ENCODE assay signal across 22 cellular contexts in the genomic region with DNA sequence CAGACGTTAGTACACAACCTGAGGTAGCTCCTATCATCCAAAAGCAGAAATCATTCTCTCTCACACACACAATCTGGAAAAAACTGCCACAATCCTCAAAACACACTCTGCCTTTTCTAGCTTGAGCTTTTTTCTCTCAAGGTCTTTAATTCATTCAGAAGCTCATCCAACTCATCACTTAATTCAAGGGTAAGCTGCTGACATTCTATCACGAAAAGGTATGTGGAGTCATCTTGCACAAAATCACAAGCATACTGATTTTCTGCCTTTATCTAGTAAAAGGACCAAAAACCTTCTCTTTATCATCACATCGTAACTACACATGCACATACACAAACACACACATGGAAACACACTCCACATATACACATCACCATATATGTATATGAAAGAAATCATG. TPM values are rescaled to one million over a fixed set of nuclear protein-coding genes. Genes with fewer than 3 reads are reported as not detected.
DNase-seq lines count a peak whose midpoint lies in the region; ATAC-seq, FAIRE-seq and TF ChIP-seq lines count a peak whose summit lies in the region.
"Had no signal": no experiment of that assay in that cellular context is flagged by ENCODE, and none has a peak within 500 bp of the region (broad histone marks: within the 10 kb centered on the region; RNA-seq: fewer than 3 reads in every experiment).

No MANE protein-coding gene starts in this region.

- no TSS peak for BruUV-seq in K562 (replicated peaks; lab: Mats Ljungman, UMichigan)

- H3K36me3 ChIP-seq in left ventricle myocardium inferior (no peaks in the 10 kb centered on the region), K562 (ENCODE audit: control insufficient read depth, insufficient read depth, low read length) (no peaks in the 10 kb centered on the region)

- no peak overlapping the region for H3K4me2 ChIP-seq in K562 (ENCODE audit: insufficient read depth, low read length)
- H3K4me2 ChIP-seq: A549 had no signal

- peak overlapping the region; percentile 63 for H3K27ac ChIP-seq in left ventricle myocardium inferior (replicated peaks)
- no peak overlapping the region for H3K27ac ChIP-seq in K562 (ENCODE audit: extremely low read depth, low read depth, low read length)
- H3K27ac ChIP-seq: 22Rv1; A549; BLaER1 treated with 17β-estradiol and CSF1 and Interleukin-3, amounts not matched to agents 10 nM and 100 nM; C4-2B had no signal

- no peak for TF ChIP-seq POLR2A in K562 (conservative IDR thresholded peaks at IDR 0.05)

- H3K79me2 ChIP-seq in K562 (ENCODE audit: control insufficient read depth, insufficient read depth, low read length): no peaks in the 10 kb centered on the region

- TF ChIP-seq RAD21 in K562 (CRISPR knock-in tag; conservative IDR thresholded peaks at IDR 0.05 in 1 of 2, IDR thresholded peaks at IDR 0.05 in 1 of 2): no peak

- no peak overlapping the region for H3K4me3 ChIP-seq in left ventricle myocardium inferior
- H3K4me3 ChIP-seq in K562: no peak overlapping the region
- H3K4me3 ChIP-seq: A549; BLaER1 treated with 17β-estradiol and CSF1 and Interleukin-3, amounts not matched to agents 10 nM and 100 nM; GM12878 had no signal

- TF ChIP-seq CTCF in left ventricle myocardium inferior (IDR thresholded peaks at IDR 0.05; ENCODE audit: borderline replicate concordance) (no peak), K562 (IDR thresholded peaks at IDR 0.05 in 2 of 3, conservative IDR thresholded peaks at IDR 0.05 in 1 of 3; ENCODE audit: insufficient read depth in 2 of 3, low read depth in 1 of 3, low read length in 3 of 3) (no peak), glutamatergic neuron (IDR thresholded peaks at IDR 0.05; ENCODE audit: partially characterized antibody, unreplicated experiment) (no peak)

- no peaks in the 10 kb centered on the region for H3K27me3 ChIP-seq in left ventricle myocardium inferior (ENCODE audit: low read depth)
- peaks cover 16 to 30% of the 10 kb centered on the region in 2 experiments for H3K27me3 ChIP-seq in K562 (ENCODE audit: control insufficient read depth in 2 of 2, insufficient read depth in 2 of 2, low read length in 2 of 2)
- H3K27me3 ChIP-seq: BLaER1 treated with 17β-estradiol and CSF1 and Interleukin-3, amounts not matched to agents 10 nM and 100 nM had no signal

- H4K20me1 ChIP-seq in K562 (replicated peaks; ENCODE audit: control insufficient read depth, insufficient read depth, low read length): no peaks in the 10 kb centered on the region

- H3K9me3 Mint-ChIP-seq in glutamatergic neuron (ENCODE audit: unreplicated experiment): no peaks in the 10 kb centered on the region
- H3K9me3 Mint-ChIP-seq: CD4-positive, alpha-beta T cell; CD8-positive, alpha-beta T cell had no signal

- POLR2A ChIA-PET in K562 (lab: Yijun Ruan, JAX): no interaction called here

- H3K27me3 Mint-ChIP-seq in glutamatergic neuron (ENCODE audit: unreplicated experiment): no peaks in the 10 kb centered on the region

- no peak overlapping the region for H3K9ac ChIP-seq in K562 (ENCODE audit: insufficient read depth in 1 of 2, low read depth in 2 of 2, low read length in 2 of 2)
- H3K9ac ChIP-seq: BLaER1 treated with 17β-estradiol and CSF1 and Interleukin-3, amounts not matched to agents 10 nM and 100 nM had no signal

- ATAC-seq in Right ventricle myocardium superior (ENCODE audit: poor library complexity): no peak
- no peak for ATAC-seq in K562
- ATAC-seq: A549; CD8-positive, alpha-beta T cell; GM12878 had no signal

- H2AFZ ChIP-seq in K562 (ENCODE audit: low read depth, low read length): no peak overlapping the region

- intact Hi-C loops in left ventricle myocardium inferior (cut with micrococcal nuclease) (no loop called here), Right ventricle myocardium superior (cut with DNase I) (no loop called here), K562 (cut with micrococcal nuclease) (no loop called here)

- CTCF ChIA-PET in K562 (lab: Yijun Ruan, JAX; ENCODE audit: low intra/inter-chr PET ratio): no interaction called here

- H3K27ac Mint-ChIP-seq in glutamatergic neuron (ENCODE audit: unreplicated experiment): peak overlapping the region; percentile 31
- H3K27ac Mint-ChIP-seq: B cell; CD4-positive, alpha-beta T cell; CD8-positive, alpha-beta T cell had no signal

- in situ Hi-C loops in K562 (cut with MboI): no loop called here

- DNase-seq in left ventricle myocardium inferior (no peak), Right ventricle myocardium superior (no peak), K562 (ENCODE audit: extremely low read depth in 1 of 4, low spot score in 3 of 4) (no peak), glutamatergic neuron (no peak), superior temporal gyrus (ENCODE audit: extremely low spot score) (no peak)
- no peak for DNase-seq in activated CD8-positive, alpha-beta memory T cell treated with anti-CD3 and anti-CD28 coated beads, Interleukin-2, amount 50 U/mL, for 4 hours
- DNase-seq: AML-193; Caco-2; Calu3; CD4-positive, alpha-beta T cell; CD8-positive, alpha-beta T cell; DMS79 treated with DMSO at 0.1 percent for 48 hours; GDM1 had no signal

- H3K9me3 ChIP-seq in left ventricle myocardium inferior (replicated peaks) (peaks cover 5% of the 10 kb centered on the region), K562 (replicated peaks; ENCODE audit: control insufficient read depth, insufficient read depth, low read depth, low read length) (no peaks in the 10 kb centered on the region)
- H3K9me3 ChIP-seq: A549, Caco-2 had no signal

- FAIRE-seq in K562 (lab: Jason Lieb, UNC): no peak
- FAIRE-seq: A549, D721Med, GM12878, GM12892, GM18507 had no signal

- H3K36me3 Mint-ChIP-seq in glutamatergic neuron (ENCODE audit: unreplicated experiment): no peaks in the 10 kb centered on the region
- H3K36me3 Mint-ChIP-seq: CD8-positive, alpha-beta T cell had no signal

- H3K4me1 ChIP-seq in left ventricle myocardium inferior (peaks cover 32% of the 10 kb centered on the region), K562 (replicated peaks in 1 of 2; ENCODE audit: control insufficient read depth in 2 of 2, insufficient read depth in 2 of 2, low read length in 2 of 2) (no peaks in the 10 kb centered on the region)
- H3K4me1 ChIP-seq: A549, Caco-2 had no signal

- no peak for TF ChIP-seq EP300 in K562 (IDR thresholded peaks at IDR 0.05; ENCODE audit: low read length)

- WGBS in K562 (ENCODE audit: insufficient coverage, low coverage, missing lambda C conversion rate): 1% methylated on average over 3 of the region's 3 CpGs

- H3K4me3 Mint-ChIP-seq in glutamatergic neuron (ENCODE audit: unreplicated experiment): no peak overlapping the region
- H3K4me3 Mint-ChIP-seq: B cell; CD4-positive, alpha-beta T cell; CD8-positive, alpha-beta T cell had no signal

- peaks cover 27% of the 10 kb centered on the region for H3K4me1 Mint-ChIP-seq in glutamatergic neuron (ENCODE audit: low read depth, unreplicated experiment)
- H3K4me1 Mint-ChIP-seq: B cell had no signal

- H3K9me1 ChIP-seq in K562 (ENCODE audit: control insufficient read depth, insufficient read depth, low read length): no peaks in the 10 kb centered on the region

TF ChIP-seq in K562, 482 proteins besides CTCF, POLR2A, EP300 and RAD21 (continues in another document):
- TF ChIP-seq KLF1 (tag; IDR thresholded peaks at IDR 0.05): no peak
- TF ChIP-seq ZNF589 (CRISPR knock-in tag; IDR thresholded peaks at IDR 0.05; ENCODE audit: low read depth): no peak
- TF ChIP-seq SIRT6 (IDR thresholded peaks at IDR 0.05; ENCODE audit: low read depth, low read length): no peak
- no peak for TF ChIP-seq TEAD4 (IDR thresholded peaks at IDR 0.05; ENCODE audit: low read length)
- TF ChIP-seq TEAD4 (CRISPR knock-in tag; IDR thresholded peaks at IDR 0.05; ENCODE audit: borderline replicate concordance): no peak

RNA-seq across cellular contexts. Expression of gene DOCK4, which starts 32.0 kb away (rescaled TPM):
- total RNA-seq in left ventricle myocardium inferior (15.2 TPM), Right ventricle myocardium superior (14.9 TPM), K562 (2014; rRNA removed) (1.5 and 2.0 TPM in 2 replicates), K562 (2014; rRNA removed; fragmentation: Illumina TruSeq; extraction: Trizol) (2.1 and 2.3 TPM in 2 replicates), K562 (2015; rRNA removed; fragmentation: Illumina TruSeq; extraction: Trizol) (1.7 and 2.1 TPM in 2 replicates), K562 (2021) (3.8 and 4.9 TPM in 2 replicates), glutamatergic neuron (ENCODE audit: unreplicated experiment) (60.3 TPM)
- total RNA-seq in K562 (2011; cell fraction: chromatin; rRNA removed; ENCODE audit: low replicate concordance): 15.9 and 23.4 TPM in 2 replicates
- 3.8 and 8.0 TPM in 2 replicates for total RNA-seq in K562 (2011; cell fraction: nucleolus; rRNA removed)
- 10.6 and 11.6 TPM in 2 replicates for total RNA-seq in K562 (2011; cell fraction: nucleoplasm; rRNA removed)
- polyA plus RNA-seq in K562 (2011; rRNA removed) (3.7 and 5.7 TPM in 2 replicates), K562 (2014; fragmentation: Illumina TruSeq; extraction: Trizol) (1.8 and 2.9 TPM in 2 replicates), K562 (2014; fragmentation: Nextera tagmentation; extraction: Ambion mirVana) (under 1 TPM; 0.42 to 0.45 TPM), K562 (2014; rRNA removed) (3.3 and 3.8 TPM in 2 replicates)
- 1.2 and 1.7 TPM in 2 replicates for polyA plus RNA-seq in K562 (2011; cell fraction: cytosol; rRNA removed)
- 18.4 and 29.9 TPM in 2 replicates for polyA plus RNA-seq in K562 (2011; cell fraction: nucleus; rRNA removed)
- 1.9 and 2.4 TPM in 2 replicates for polyA plus RNA-seq in K562 (2012)
- polyA minus RNA-seq in K562 (2011; rRNA and poly(A)+ RNA removed): 4.3 and 6.8 TPM in 2 replicates
- polyA minus RNA-seq in K562 (2011; cell fraction: cytosol; rRNA and poly(A)+ RNA removed): 1.1 and 1.2 TPM in 2 replicates
- 10.6 and 13.5 TPM in 2 replicates for polyA minus RNA-seq in K562 (2011; cell fraction: nucleus; rRNA and poly(A)+ RNA removed)

RNA-seq across cellular contexts. Expression of gene ZNF277, which starts 32.3 kb away (rescaled TPM):
- total RNA-seq in left ventricle myocardium inferior (14.6 TPM), Right ventricle myocardium superior (12.6 TPM), K562 (2014; rRNA removed) (14.3 and 18.8 TPM in 2 replicates), K562 (2014; rRNA removed; fragmentation: Illumina TruSeq; extraction: Trizol) (33.5 and 42.0 TPM in 2 replicates), K562 (2015; rRNA removed; fragmentation: Illumina TruSeq; extraction: Trizol) (27.6 and 29.5 TPM in 2 replicates), K562 (2021) (18.5 and 20.3 TPM in 2 replicates), glutamatergic neuron (ENCODE audit: unreplicated experiment) (27.0 TPM)
- total RNA-seq in K562 (2011; cell fraction: chromatin; rRNA removed; ENCODE audit: low replicate concordance): 7.6 and 23.6 TPM in 2 replicates
- 11.6 and 14.0 TPM in 2 replicates for total RNA-seq in K562 (2011; cell fraction: nucleolus; rRNA removed)
- total RNA-seq in K562 (2011; cell fraction: nucleoplasm; rRNA removed): 13.6 and 16.2 TPM in 2 replicates
- polyA plus RNA-seq in K562 (2011; rRNA removed) (25.0 and 28.7 TPM in 2 replicates), K562 (2014; fragmentation: Illumina TruSeq; extraction: Trizol) (29.4 and 29.8 TPM in 2 replicates), K562 (2014; fragmentation: Nextera tagmentation; extraction: Ambion mirVana) (10 to 100 TPM; 27.4 to 27.7 TPM), K562 (2014; rRNA removed) (19.3 and 20.7 TPM in 2 replicates)
- 3.1 and 9.3 TPM in 2 replicates for polyA plus RNA-seq in K562 (2011; cell fraction: cytosol; rRNA removed)
- polyA plus RNA-seq in K562 (2011; cell fraction: nucleus; rRNA removed): 4.4 and 7.7 TPM in 2 replicates
- polyA plus RNA-seq in K562 (2012): 16.5 and 55.5 TPM in 2 replicates
- polyA minus RNA-seq in K562 (2011; rRNA and poly(A)+ RNA removed): 31.5 and 38.3 TPM in 2 replicates
- 18.6 and 19.1 TPM in 2 replicates for polyA minus RNA-seq in K562 (2011; cell fraction: cytosol; rRNA and poly(A)+ RNA removed)
- polyA minus RNA-seq in K562 (2011; cell fraction: nucleus; rRNA and poly(A)+ RNA removed): 17.2 and 19.0 TPM in 2 replicates
